2 cellular contexts compared by ENCODE assay signal in the genomic region with DNA sequence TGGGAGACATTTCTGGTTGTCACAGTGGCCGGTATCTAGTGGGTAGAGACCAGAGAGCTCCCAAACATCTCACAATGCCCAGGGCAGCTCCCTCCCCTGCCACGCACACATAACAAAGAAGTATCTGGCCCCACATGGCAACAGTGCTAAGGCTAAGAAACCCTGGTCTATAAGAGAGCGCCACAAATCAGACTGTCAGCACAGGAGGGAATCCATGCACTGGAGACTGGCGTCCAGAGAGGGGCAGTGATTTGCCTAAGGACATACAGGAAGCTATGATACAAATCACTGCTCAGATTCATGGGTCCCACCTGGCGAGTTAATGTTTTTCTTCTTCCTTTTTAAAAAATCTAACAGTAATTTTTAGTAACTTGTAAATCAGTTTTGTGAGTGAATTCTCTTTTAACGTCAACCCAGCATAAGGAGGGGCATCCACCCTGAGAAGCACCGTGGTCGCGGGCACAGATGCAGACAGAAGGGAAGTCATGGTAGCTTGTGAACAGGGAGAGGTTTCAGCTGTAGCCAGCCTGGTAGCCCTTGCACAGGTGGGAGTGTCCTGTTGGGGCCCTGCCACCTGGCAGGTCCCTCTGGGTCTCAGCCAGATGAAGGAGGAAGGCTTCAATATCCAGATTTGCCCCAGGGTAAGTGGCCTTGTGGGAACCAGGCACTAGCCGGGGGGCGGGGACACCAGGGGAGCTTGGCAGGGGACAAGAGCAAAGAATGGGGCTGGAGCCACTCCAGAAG.
TF ChIP-seq lines count a peak whose summit lies in the region.

No MANE protein-coding gene starts in this region.

TF ChIP-seq in HCT116, 20 proteins besides CTCF, POLR2A, EP300 and RAD21:
- no peak for TF ChIP-seq REST (IDR thresholded peaks at IDR 0.05; ENCODE audit: low read depth)
- no peak for TF ChIP-seq FOSL1 (IDR thresholded peaks at IDR 0.05; ENCODE audit: low read depth)
- TF ChIP-seq EZH2 (IDR thresholded peaks at IDR 0.05): no peak
- TF ChIP-seq, protein P1, sequence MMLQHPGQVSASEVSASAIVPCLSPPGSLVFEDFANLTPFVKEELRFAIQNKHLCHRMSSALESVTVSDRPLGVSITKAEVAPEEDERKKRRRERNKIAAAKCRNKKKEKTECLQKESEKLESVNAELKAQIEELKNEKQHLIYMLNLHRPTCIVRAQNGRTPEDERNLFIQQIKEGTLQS (IDR thresholded peaks at IDR 0.05): no peak
- TF ChIP-seq JUND (IDR thresholded peaks at IDR 0.05): no peak

TF ChIP-seq in GM23338, 12 proteins besides CTCF, POLR2A, EP300 and RAD21:
- TF ChIP-seq, protein P2, sequence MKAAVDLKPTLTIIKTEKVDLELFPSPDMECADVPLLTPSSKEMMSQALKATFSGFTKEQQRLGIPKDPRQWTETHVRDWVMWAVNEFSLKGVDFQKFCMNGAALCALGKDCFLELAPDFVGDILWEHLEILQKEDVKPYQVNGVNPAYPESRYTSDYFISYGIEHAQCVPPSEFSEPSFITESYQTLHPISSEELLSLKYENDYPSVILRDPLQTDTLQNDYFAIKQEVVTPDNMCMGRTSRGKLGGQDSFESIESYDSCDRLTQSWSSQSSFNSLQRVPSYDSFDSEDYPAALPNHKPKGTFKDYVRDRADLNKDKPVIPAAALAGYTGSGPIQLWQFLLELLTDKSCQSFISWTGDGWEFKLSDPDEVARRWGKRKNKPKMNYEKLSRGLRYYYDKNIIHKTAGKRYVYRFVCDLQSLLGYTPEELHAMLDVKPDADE (IDR thresholded peaks at IDR 0.05): no peak
- no peak for TF ChIP-seq EZH2 (IDR thresholded peaks at IDR 0.05; ENCODE audit: low read depth, unreplicated experiment)
- no peak for TF ChIP-seq STAT1 (IDR thresholded peaks at IDR 0.05; ENCODE audit: unreplicated experiment)
- no peak for TF ChIP-seq CREB1 (CRISPR knock-in tag; IDR thresholded peaks at IDR 0.05; ENCODE audit: low read depth)
